In the genomic region with DNA sequence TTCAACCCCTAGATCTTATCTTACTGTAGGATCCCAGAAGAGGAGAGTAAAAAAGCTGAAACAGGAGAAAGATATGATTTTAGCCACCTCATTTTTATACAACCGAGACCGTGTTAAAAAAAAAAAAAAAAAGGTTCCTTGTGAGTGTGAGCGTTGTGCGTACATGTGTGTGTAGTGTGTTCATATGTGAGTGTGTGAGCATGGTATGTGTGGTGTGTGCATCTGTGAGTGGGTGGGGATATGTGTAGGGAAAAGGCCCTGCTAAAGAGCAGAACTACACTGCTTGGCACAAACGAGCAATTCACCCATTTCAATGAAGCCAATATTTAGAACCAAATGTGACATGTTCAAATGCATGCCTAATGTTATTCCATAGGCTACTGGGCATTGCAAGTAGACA, we compare ENCODE assay signal across 6 cellular contexts.
ATAC-seq lines count a peak whose summit lies in the region.

No MANE protein-coding gene starts in this region.

- peak; percentile 10 for ATAC-seq in GM18508 (IDR thresholded peaks at IDR 0.05; ENCODE audit: insufficient read depth, unreplicated experiment)
- peak; percentile 30 for ATAC-seq in GM19035 (IDR thresholded peaks at IDR 0.05; ENCODE audit: unreplicated experiment)
- peak; percentile 8 for ATAC-seq in GM21447 (IDR thresholded peaks at IDR 0.05; ENCODE audit: unreplicated experiment)
- ATAC-seq in HG02798 (IDR thresholded peaks at IDR 0.05; ENCODE audit: poor library complexity, unreplicated experiment): peak; percentile 2
- peak; percentile 3 for ATAC-seq in HG03108 (IDR thresholded peaks at IDR 0.05; ENCODE audit: unreplicated experiment)
- peak; percentile 16 for ATAC-seq in HG03439 (IDR thresholded peaks at IDR 0.05; ENCODE audit: unreplicated experiment)

Comparison
In these comparisons a context has a peak if more than half of its experiments do, and no peak if none do; other contexts are left out.
1. Peak in every context shown above with its lines: ATAC-seq.